Comparison of ENCODE assay signal across 1 cellular context in the genomic region with DNA sequence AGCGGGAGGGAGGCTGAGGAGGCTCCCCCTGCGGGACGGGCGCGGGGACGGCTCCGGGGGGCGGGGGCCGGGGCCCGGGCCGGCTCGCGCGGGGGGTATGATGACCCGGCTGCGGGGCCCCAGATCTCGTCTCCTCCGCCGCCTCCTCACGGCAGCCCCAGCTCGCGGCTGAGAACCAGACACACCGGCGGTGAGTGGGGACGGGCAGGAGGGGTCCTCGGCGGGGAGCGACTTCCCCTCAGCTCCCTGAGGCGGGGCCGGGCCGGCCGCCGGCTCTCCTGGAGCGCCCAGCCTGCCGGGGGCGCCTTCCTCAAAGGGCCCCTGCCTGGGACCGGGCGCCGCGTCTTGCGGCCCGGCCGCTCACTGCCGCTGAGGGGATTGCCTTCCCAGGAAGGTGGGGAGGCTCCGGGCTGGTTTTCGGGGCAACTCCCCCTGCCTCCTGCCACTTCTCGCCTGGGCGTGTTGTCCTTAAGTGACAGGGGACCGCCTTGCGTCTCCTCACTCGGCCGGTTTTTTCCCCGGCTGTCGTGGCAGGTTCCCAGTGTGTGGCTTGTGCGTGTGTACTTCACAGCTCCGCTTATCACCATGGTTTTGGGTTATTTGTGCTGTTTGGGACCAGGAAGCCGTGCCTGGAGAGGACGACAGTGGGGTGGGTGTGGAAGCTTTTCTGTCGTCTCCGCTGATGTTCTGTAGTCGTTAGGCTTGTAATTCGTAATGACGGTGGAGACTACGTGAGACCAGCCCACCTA.
A peak's percentile ranks its signal among the peaks of the same experiment; 100 is the strongest.
TF ChIP-seq lines count a peak whose summit lies in the region.

No MANE protein-coding gene starts in this region.

TF ChIP-seq in GM12878, 131 proteins besides CTCF, POLR2A, EP300 and RAD21 (continued from another document):
- TF ChIP-seq PBX3 (IDR thresholded peaks at IDR 0.05; ENCODE audit: insufficient replicate concordance, low read depth, low read length), result peak; percentile 47
- TF ChIP-seq USF2 (IDR thresholded peaks at IDR 0.05; ENCODE audit: borderline replicate concordance, low read depth, low read length), result no peak
- no peak for TF ChIP-seq HDAC2 (IDR thresholded peaks at IDR 0.05)
- no peak for TF ChIP-seq PRDM15 (CRISPR knock-in tag; IDR thresholded peaks at IDR 0.05)
TF ChIP-seq in GM12878: peak in this region for 17.
